ENCODE assay signal across 24 cellular contexts in the genomic region with DNA sequence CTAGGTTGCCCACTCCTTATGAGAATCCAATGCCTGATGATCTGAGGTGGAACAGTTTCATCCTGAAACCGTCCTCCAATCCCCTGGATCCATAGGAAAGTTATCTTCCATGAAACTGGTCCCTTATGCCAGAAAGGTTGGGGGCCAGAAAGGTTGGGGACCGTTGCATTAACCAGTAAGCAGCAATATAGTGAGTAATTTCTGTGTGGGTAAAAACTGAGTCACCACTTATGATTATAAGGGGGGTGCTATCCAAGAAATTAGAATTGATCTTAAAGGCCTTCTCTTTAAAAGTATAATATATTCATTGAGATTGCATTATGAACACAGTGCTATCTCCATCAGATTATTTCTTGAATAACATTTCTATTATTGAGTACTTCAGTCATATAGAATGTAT.
DNase-seq lines count a peak whose midpoint lies in the region; ATAC-seq and TF ChIP-seq lines count a peak whose summit lies in the region.
"Had no signal": no experiment of that assay in that cellular context is flagged by ENCODE, and none has a peak within 500 bp of the region (broad histone marks: within the 10 kb centered on the region; RNA-seq: fewer than 3 reads in every experiment).

No MANE protein-coding gene starts in this region.

- TF ChIP-seq CTCF in SK-N-SH (IDR thresholded peaks at IDR 0.05): no peak
- no peak for TF ChIP-seq CTCF in AG04450 (IDR thresholded peaks at IDR 0.05; ENCODE audit: low read depth, low read length)
- TF ChIP-seq CTCF in brain microvascular endothelial cell (IDR thresholded peaks at IDR 0.05; ENCODE audit: low read depth, low read length, missing control alignments): no peak
- no peak for TF ChIP-seq CTCF in right lobe of liver (IDR thresholded peaks at IDR 0.05)

- no peak for DNase-seq in SK-N-SH
- no peak for DNase-seq in AG04450 (ENCODE audit: low read depth, low spot score)
- DNase-seq in HT1080 (ENCODE audit: low read depth): peak; percentile 10
- no peak for DNase-seq in brain microvascular endothelial cell
- DNase-seq in left colon: no peak
- DNase-seq in right lobe of liver: no peak
- DNase-seq in AG08395 (ENCODE audit: low spot score): no peak
- DNase-seq: activated CD4-positive, alpha-beta T cell treated with anti-CD3 and anti-CD28 coated beads, Interleukin-2, amount 50 U/mL, for 4 hours; activated naive CD8-positive, alpha-beta T cell treated with anti-CD3 and anti-CD28 coated beads, Interleukin-2, amount 10 ng/mL, durations not matched to agents 7 days and 5 days; DMS53; GOT3; heart left ventricle; NCI-H1417; NCI-H2081; NCI-H345; NCI-H748 treated with DMSO at 0.1 percent for 48 hours; psoas muscle; RPMI8226; stimulated activated CD8-positive, alpha-beta memory T cell treated with anti-CD3 and anti-CD28 coated beads, Interleukin-4, amount 100 ng/mL, for 48 hours; upper lobe of left lung; WERI-Rb-1 had no signal

- H3K4me3 ChIP-seq in SK-N-SH (ENCODE audit: low read depth in 2 of 2, low read length in 1 of 2): no peak overlapping the region
- no peak overlapping the region for H3K4me3 ChIP-seq in AG04450 (ENCODE audit: low read depth, low read length)
- H3K4me3 ChIP-seq in brain microvascular endothelial cell (ENCODE audit: low read depth, low read length): no peak overlapping the region
- H3K4me3 ChIP-seq in right lobe of liver: no peak overlapping the region
- H3K4me3 ChIP-seq: heart left ventricle, psoas muscle, upper lobe of left lung had no signal

- peaks cover 0 to 32% of the 10 kb centered on the region in 2 experiments; a peak in 3 of 4 replicates for H3K4me1 ChIP-seq in SK-N-SH (ENCODE audit: control insufficient read depth in 1 of 2, insufficient read depth in 2 of 2, low read depth in 1 of 2, low read length in 1 of 2)
- no peaks in the 10 kb centered on the region for H3K4me1 ChIP-seq in right lobe of liver
- H3K4me1 ChIP-seq: psoas muscle, upper lobe of left lung had no signal

- TF ChIP-seq EP300 in SK-N-SH (IDR thresholded peaks at IDR 0.05; ENCODE audit: borderline replicate concordance in 1 of 2, low read depth in 1 of 2, low read length in 1 of 2): no peak

- intact Hi-C loops in left colon (cut with DNase I, micrococcal nuclease) (no loop called here), right lobe of liver (cut with DNase I) (no loop called here)

- CTCF ChIA-PET in SK-N-SH (lab: Yijun Ruan, JAX) (no interaction called here), AG04450 (lab: Charles Lee) (no interaction called here)

- H2AFZ ChIP-seq in SK-N-SH (ENCODE audit: low read depth): no peak overlapping the region

- H3K9me3 ChIP-seq in SK-N-SH (no peaks in the 10 kb centered on the region), AG04450 (ENCODE audit: control insufficient read depth, insufficient read depth, low read length) (no peaks in the 10 kb centered on the region), right lobe of liver (no peaks in the 10 kb centered on the region)
- H3K9me3 ChIP-seq: heart left ventricle, neutrophil, psoas muscle, upper lobe of left lung had no signal

- no peak overlapping the region for H3K9ac ChIP-seq in SK-N-SH

- POLR2A ChIA-PET in SK-N-SH (lab: Yijun Ruan, JAX): no interaction called here
- POLR2A ChIA-PET in AG04450 (lab: Yijun Ruan, JAX): no interaction called here

- H3K27me3 ChIP-seq in SK-N-SH (ENCODE audit: insufficient read depth) (no peaks in the 10 kb centered on the region), AG04450 (ENCODE audit: control insufficient read depth, insufficient read depth, low read length) (no peaks in the 10 kb centered on the region), brain microvascular endothelial cell (replicated peaks) (no peaks in the 10 kb centered on the region), right lobe of liver (no peaks in the 10 kb centered on the region)
- H3K27me3 ChIP-seq: heart left ventricle, neutrophil, upper lobe of left lung had no signal

- H4K20me1 ChIP-seq in SK-N-SH (ENCODE audit: insufficient read depth): no peaks in the 10 kb centered on the region

- peaks cover 29% of the 10 kb centered on the region for H3K79me2 ChIP-seq in SK-N-SH (ENCODE audit: insufficient read depth)

- no peak for TF ChIP-seq POLR2A in right lobe of liver (IDR thresholded peaks at IDR 0.05)

- H3K9me2 ChIP-seq in SK-N-SH: no peaks in the 10 kb centered on the region

- peaks cover 5 to 22% of the 10 kb centered on the region in 2 experiments for H3K36me3 ChIP-seq in SK-N-SH (replicated peaks in 1 of 2; ENCODE audit: control insufficient read depth in 1 of 2, insufficient read depth in 2 of 2, low read length in 1 of 2)
- no peaks in the 10 kb centered on the region for H3K36me3 ChIP-seq in brain microvascular endothelial cell (replicated peaks)
- no peaks in the 10 kb centered on the region for H3K36me3 ChIP-seq in right lobe of liver
- H3K36me3 ChIP-seq: WERI-Rb-1 had no signal

- H3F3A ChIP-seq in SK-N-SH (replicated peaks; ENCODE audit: insufficient read depth): peaks cover 18% of the 10 kb centered on the region

- H3K27ac ChIP-seq in SK-N-SH (ENCODE audit: low read depth in 2 of 2, low read length in 1 of 2) (no peak overlapping the region), AG04450 (ENCODE audit: low read depth, low read length) (peak overlapping the region; percentile 32), brain microvascular endothelial cell (peak overlapping the region; percentile 3), right lobe of liver (no peak overlapping the region)
- H3K27ac ChIP-seq: 22Rv1, heart left ventricle, neutrophil, psoas muscle, upper lobe of left lung, WERI-Rb-1 had no signal

- ATAC-seq in SK-N-SH treated with all-trans-retinoic acid at 6 μM for 48 hours (no peak), left colon (no peak), right lobe of liver (no peak)
- ATAC-seq: psoas muscle had no signal

- 65% methylated on average over 2 of the region's 2 CpGs for WGBS in SK-N-SH (ENCODE audit: low lambda C conversion rate)
- 95% methylated on average over 2 of the region's 2 CpGs for WGBS in right lobe of liver (ENCODE audit: insufficient coverage, low coverage, low lambda C conversion rate, missing lambda C conversion rate)

- in situ Hi-C loops in brain microvascular endothelial cell (cut with HindIII; ENCODE audit: low pct_ligation_motif_present, low sequenced_read_pairs): no loop called here

- no peak for TF ChIP-seq RAD21 in SK-N-SH (IDR thresholded peaks at IDR 0.05; ENCODE audit: low read length)

- peak overlapping the region; percentile 4; the same call in 1 of the 2 replicates for H3K4me2 ChIP-seq in SK-N-SH

TF ChIP-seq in SK-N-SH, 30 proteins besides CTCF, POLR2A, EP300 and RAD21 (continues in another document):
- no peak for TF ChIP-seq FOXJ3 (CRISPR knock-in tag; IDR thresholded peaks at IDR 0.05)
- no peak for TF ChIP-seq TCF12 (IDR thresholded peaks at IDR 0.05)
- no peak for TF ChIP-seq USF1 (IDR thresholded peaks at IDR 0.05; ENCODE audit: borderline replicate concordance, low read depth)
- no peak for TF ChIP-seq FOSL2 (IDR thresholded peaks at IDR 0.05; ENCODE audit: borderline replicate concordance, low read depth)
- no peak for TF ChIP-seq MAX (IDR thresholded peaks at IDR 0.05; ENCODE audit: low read depth)
- TF ChIP-seq RXRA (IDR thresholded peaks at IDR 0.05; ENCODE audit: borderline replicate concordance, low read depth): no peak
- TF ChIP-seq MEF2A (IDR thresholded peaks at IDR 0.05; ENCODE audit: borderline replicate concordance, low read depth): no peak
- no peak for TF ChIP-seq NRF1 (IDR thresholded peaks at IDR 0.05; ENCODE audit: low read depth, low read length)
- TF ChIP-seq JUND (IDR thresholded peaks at IDR 0.05): no peak
- TF ChIP-seq RCOR1 (IDR thresholded peaks at IDR 0.05; ENCODE audit: low read length): no peak
- TF ChIP-seq TEAD4 (IDR thresholded peaks at IDR 0.05; ENCODE audit: borderline replicate concordance, insufficient read depth): no peak
- no peak for TF ChIP-seq FOXM1 (IDR thresholded peaks at IDR 0.05; ENCODE audit: low read depth)

TF ChIP-seq in SK-N-SH treated with all-trans-retinoic acid at 6 μM for 48 hours, 23 proteins besides CTCF, POLR2A, EP300 and RAD21:
- no peak for TF ChIP-seq PATZ1 (CRISPR knock-in tag; IDR thresholded peaks at IDR 0.05; ENCODE audit: borderline replicate concordance)
- TF ChIP-seq RARB (CRISPR knock-in tag; IDR thresholded peaks at IDR 0.05): no peak
- TF ChIP-seq OSR1 (CRISPR knock-in tag; IDR thresholded peaks at IDR 0.05): no peak
- TF ChIP-seq SNAI2 (CRISPR knock-in tag; IDR thresholded peaks at IDR 0.05): no peak
- no peak for TF ChIP-seq ESRRG (CRISPR knock-in tag; IDR thresholded peaks at IDR 0.05)
- no peak for TF ChIP-seq ZFP3 (CRISPR knock-in tag; IDR thresholded peaks at IDR 0.05)
- no peak for TF ChIP-seq ZNF565 (CRISPR knock-in tag; conservative IDR thresholded peaks at IDR 0.05; ENCODE audit: low read depth)
- TF ChIP-seq CSDC2 (CRISPR knock-in tag; IDR thresholded peaks at IDR 0.05): no peak
- TF ChIP-seq ZFP30 (CRISPR knock-in tag; IDR thresholded peaks at IDR 0.05): no peak
TF ChIP-seq in SK-N-SH treated with all-trans-retinoic acid at 6 μM for 48 hours: peak in this region for 0.

Comparison
In these comparisons a context has a peak if more than half of its experiments do, and no peak if none do; other contexts are left out.
1. H3K27ac ChIP-seq: peak in AG04450 (single experiment) and brain microvascular endothelial cell (single experiment); none in SK-N-SH (0 of 2) and right lobe of liver (0 of 3).